10 cellular contexts compared by ENCODE assay signal in the genomic region with DNA sequence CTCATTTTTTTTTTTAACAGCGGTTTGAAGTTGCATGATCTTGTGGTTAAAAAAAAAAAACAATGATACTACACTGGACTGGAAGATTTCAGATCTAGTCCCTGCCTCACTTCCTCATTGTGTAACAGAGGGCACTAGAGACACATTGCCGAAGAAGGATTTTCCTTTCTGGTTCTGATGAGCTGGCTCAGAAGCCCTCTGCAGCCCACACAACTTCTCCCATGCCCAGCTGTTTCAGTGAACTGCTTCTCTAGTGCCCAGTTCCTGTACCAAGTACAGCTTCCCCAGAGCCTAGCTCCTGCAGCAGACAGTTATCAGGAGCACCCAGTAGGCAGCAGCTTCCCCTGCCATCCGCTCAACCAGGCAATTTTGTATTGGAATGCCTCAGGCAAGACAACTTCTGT. TPM values are rescaled to one million over a fixed set of nuclear protein-coding genes. Genes with fewer than 3 reads are reported as not detected.
DNase-seq lines count a peak whose midpoint lies in the region; ATAC-seq and TF ChIP-seq lines count a peak whose summit lies in the region.
"Had no signal": no experiment of that assay in that cellular context is flagged by ENCODE, and none has a peak within 500 bp of the region (broad histone marks: within the 10 kb centered on the region; RNA-seq: fewer than 3 reads in every experiment).

No MANE protein-coding gene starts in this region.

- no peak for TF ChIP-seq POLR2A in Peyer's patch (IDR thresholded peaks at IDR 0.05)

- intact Hi-C loops in mammary epithelial cell (cut with micrococcal nuclease) = no loop called here

- no peak overlapping the region for H3K4me3 ChIP-seq in BLaER1 treated with 17β-estradiol and CSF1 and Interleukin-3, amounts not matched to agents 10 nM and 100 nM
- no peak overlapping the region for H3K4me3 ChIP-seq in mammary epithelial cell (replicated peaks in 1 of 3; ENCODE audit: insufficient read depth in 1 of 3, low read depth in 2 of 3, low read length in 3 of 3)
- no peak overlapping the region for H3K4me3 ChIP-seq in Peyer's patch

- dilution Hi-C loops in mammary epithelial cell (cut with HindIII; ENCODE audit: low sequenced_read_pairs) = no loop called here

- H3K36me3 ChIP-seq in BLaER1 treated with 17β-estradiol and CSF1 and Interleukin-3, amounts not matched to agents 10 nM and 100 nM = no peaks in the 10 kb centered on the region
- H3K36me3 ChIP-seq in mammary epithelial cell (ENCODE audit: insufficient read depth, low read length) (no peaks in the 10 kb centered on the region), Peyer's patch (no peaks in the 10 kb centered on the region)

- POLR2A ChIA-PET in RWPE1 (lab: Yijun Ruan, JAX; ENCODE audit: low non-redundant PET) = no interaction called here

- H3K9me3 ChIP-seq in BLaER1 treated with 17β-estradiol and CSF1 and Interleukin-3, amounts not matched to agents 10 nM and 100 nM (replicated peaks in 1 of 11) = peaks cover 0 to 21% (median 0%) of the 10 kb centered on the region in 11 experiments; a peak in 6 of 22 replicates
- H3K9me3 ChIP-seq in mammary epithelial cell (replicated peaks; ENCODE audit: insufficient read depth, low read length) (no peaks in the 10 kb centered on the region), Peyer's patch (no peaks in the 10 kb centered on the region)

- H3K79me2 ChIP-seq in mammary epithelial cell (ENCODE audit: insufficient read depth, low read length) = no peaks in the 10 kb centered on the region

- H3K9ac ChIP-seq in BLaER1 treated with 17β-estradiol and CSF1 and Interleukin-3, amounts not matched to agents 10 nM and 100 nM = peak overlapping the region; percentile 46 to 80 (median 72); a peak in 21 of 22 replicates
- no peak overlapping the region for H3K9ac ChIP-seq in mammary epithelial cell (ENCODE audit: insufficient read depth, low read length)

- H3K4me1 ChIP-seq in BLaER1 treated with 17β-estradiol and CSF1 and Interleukin-3, amounts not matched to agents 10 nM and 100 nM = peaks cover 29 to 68% (median 41%) of the 10 kb centered on the region in 10 experiments
- H3K4me1 ChIP-seq in mammary epithelial cell (ENCODE audit: insufficient read depth, low read length) = no peaks in the 10 kb centered on the region
- H3K4me1 ChIP-seq in Peyer's patch = no peaks in the 10 kb centered on the region

- DNase-seq in mammary epithelial cell (peak; percentile 25), RWPE1 (ENCODE audit: low spot score) (no peak), Peyer's patch (no peak), germinal center (ENCODE audit: low spot score) (no peak), retina (no peak)
- DNase-seq: effector CD4-positive, alpha-beta T cell; NCI-H446 treated with DMSO at 0.1 percent for 48 hours had no signal

- no TSS peak for BruUV-seq in mammary epithelial cell (replicated peaks; lab: Mats Ljungman, UMichigan)

- H4K20me1 ChIP-seq in BLaER1 treated with 17β-estradiol and CSF1 and Interleukin-3, amounts not matched to agents 10 nM and 100 nM = no peaks in the 10 kb centered on the region
- H4K20me1 ChIP-seq in mammary epithelial cell (ENCODE audit: insufficient read depth, low read length) = no peaks in the 10 kb centered on the region

- WGBS in mammary epithelial cell (ENCODE audit: low coverage, missing lambda C conversion rate) = 38% methylated on average over 2 of the region's 3 CpGs

- CTCF ChIA-PET in mammary epithelial cell (lab: Charles Lee; ENCODE audit: low non-redundant PET) = no interaction called here
- CTCF ChIA-PET in RWPE1 (lab: Yijun Ruan, JAX) = interaction anchor here (0.5 kb wide), 1 partner anchor 769 kb away, joined by 3 read pairs; no protein-coding TSS in a partner anchor

- in situ Hi-C loops in mammary epithelial cell (cut with MboI; ENCODE audit: low sequenced_read_pairs in 2 of 2) = no loop called here

- peak; percentile 57 for ATAC-seq in GM19468 (IDR thresholded peaks at IDR 0.05; ENCODE audit: extremely low read depth, unreplicated experiment)
- ATAC-seq in HG03354 (IDR thresholded peaks at IDR 0.05; ENCODE audit: poor library complexity, severe bottlenecking, unreplicated experiment) = peak; percentile 87

- TF ChIP-seq CTCF in mammary epithelial cell (conservative IDR thresholded peaks at IDR 0.05 in 1 of 2, IDR thresholded peaks at IDR 0.05 in 1 of 2; ENCODE audit: extremely low read depth in 1 of 2, insufficient read depth in 1 of 2, low read depth in 1 of 2, low read length in 2 of 2) (no peak), RWPE1 (conservative IDR thresholded peaks at IDR 0.05; ENCODE audit: low read depth) (no peak), Peyer's patch (IDR thresholded peaks at IDR 0.05) (no peak)

- H3K27ac ChIP-seq in BLaER1 treated with 17β-estradiol and CSF1 and Interleukin-3, amounts not matched to agents 10 nM and 100 nM = peak overlapping the region; percentile 68 to 95 (median 89)
- no peak overlapping the region for H3K27ac ChIP-seq in mammary epithelial cell (ENCODE audit: insufficient read depth, low read depth, low read length)
- H3K27ac ChIP-seq in RWPE1 = no peak overlapping the region
- H3K27ac ChIP-seq in Peyer's patch = no peak overlapping the region

- H3K27me3 ChIP-seq in BLaER1 treated with 17β-estradiol and CSF1 and Interleukin-3, amounts not matched to agents 10 nM and 100 nM = peaks cover 0 to 4% (median 0%) of the 10 kb centered on the region in 11 experiments; a peak in 1 of 22 replicates
- no peaks in the 10 kb centered on the region for H3K27me3 ChIP-seq in mammary epithelial cell (ENCODE audit: insufficient read depth, low read length)
- H3K27me3 ChIP-seq in Peyer's patch = no peaks in the 10 kb centered on the region

- H3K4me2 ChIP-seq in BLaER1 treated with 17β-estradiol and CSF1 and Interleukin-3, amounts not matched to agents 10 nM and 100 nM = peak overlapping the region; percentile 40 to 88 (median 79)
- H3K4me2 ChIP-seq in mammary epithelial cell (ENCODE audit: insufficient read depth, low read depth, low read length) = no peak overlapping the region

- no peak overlapping the region for H2AFZ ChIP-seq in mammary epithelial cell (ENCODE audit: low read depth, low read length)

RNA-seq across cellular contexts. Expression of a gene that starts 29.5 kb away (rescaled TPM):
- under 1 TPM in 1 of 2 donors, not detected in 1; under 0.01 TPM for total RNA-seq in mammary epithelial cell
- not detected for polyA plus RNA-seq in mammary epithelial cell
- not detected for polyA minus RNA-seq in mammary epithelial cell
- total RNA-seq in Peyer's patch = 10 to 100 TPM in 1 of 4 donors, 1 to 10 TPM in 3; 3.3 to 12.6 (median 6.5) TPM

Comparison
In these comparisons a context has a peak if more than half of its experiments do, and no peak if none do; other contexts are left out.
1. H3K27ac ChIP-seq: peak in BLaER1 treated with 17β-estradiol and CSF1 and Interleukin-3, amounts not matched to agents 10 nM and 100 nM (11 of 11); none in mammary epithelial cell (single experiment), RWPE1 (single experiment) and Peyer's patch (0 of 4).
2. RNA of a gene that starts 29.5 kb away (total RNA-seq): 3.3 to 12.6 TPM in Peyer's patch; under 0.01 TPM in mammary epithelial cell; every median in the first group is over 4 times any median in the second.